ENCODE assay signal across 8 cellular contexts in the genomic region with DNA sequence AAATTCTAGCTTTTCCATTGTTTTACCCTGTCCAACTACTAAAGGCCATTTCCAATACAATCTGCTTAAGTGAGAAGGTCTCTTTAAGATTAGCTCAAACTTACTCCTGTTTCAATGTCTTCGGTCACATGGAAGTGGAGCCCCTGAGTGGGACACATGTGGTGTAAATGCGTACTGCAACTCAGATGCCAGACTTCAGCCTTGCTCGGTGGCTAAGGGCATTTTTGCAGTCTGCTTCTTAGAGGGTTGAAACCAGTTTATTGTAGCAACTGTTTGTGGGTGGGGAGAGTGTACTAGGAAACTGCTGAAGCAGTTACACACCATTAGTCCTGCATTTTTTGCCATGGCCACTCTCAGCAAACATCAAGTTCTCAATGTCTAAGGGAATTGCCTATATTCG.
DNase-seq lines count a peak whose midpoint lies in the region; ATAC-seq and TF ChIP-seq lines count a peak whose summit lies in the region.

No MANE protein-coding gene starts in this region.

- H3K27ac ChIP-seq in left lung: no peak overlapping the region

- no peaks in the 10 kb centered on the region for H3K27me3 ChIP-seq in left lung

- intact Hi-C loops in left lung (cut with DNase I): no loop called here

- no peaks in the 10 kb centered on the region for H3K9me3 ChIP-seq in left lung

- DNase-seq in DMS 273 (lab: John Stamatoyannopoulos, UW; ENCODE audit: unreplicated experiment): peak; percentile 79
- peak; percentile 70 for DNase-seq in HT-29 (ENCODE audit: low spot score)
- peak; percentile 73 for DNase-seq in kidney tubule cell (ENCODE audit: low spot score)
- no peak for DNase-seq in left lung
- no peak for DNase-seq in stimulated activated CD4-positive, alpha-beta T cell treated with anti-CD3 and anti-CD28 coated beads, Interleukin-2, amount 100 ng/mL, for 48 hours

- H3K4me3 ChIP-seq in WI38 (ENCODE audit: low read depth, low read length) (no peak overlapping the region), left lung (no peak overlapping the region)

- peaks cover 5 to 20% of the 10 kb centered on the region in 2 donors for H3K4me1 ChIP-seq in left lung

- ATAC-seq in HG03097 (IDR thresholded peaks at IDR 0.05; ENCODE audit: low FRiP score, unreplicated experiment) (no peak), left lung (no peak), HG03135 (IDR thresholded peaks at IDR 0.05; ENCODE audit: unreplicated experiment) (no peak)

- TF ChIP-seq CTCF in WI38 (IDR thresholded peaks at IDR 0.05; ENCODE audit: low read depth, low read length): peak; percentile 10; the same call in 1 of the 2 replicates
- no peak for TF ChIP-seq CTCF in left lung (IDR thresholded peaks at IDR 0.05)

- H3K36me3 ChIP-seq in left lung: no peaks in the 10 kb centered on the region

Comparison
In these comparisons a context has a peak if more than half of its experiments do, and no peak if none do; other contexts are left out.
1. DNase-seq: peak in DMS 273 (single experiment), HT-29 (single experiment) and kidney tubule cell (single experiment); none in left lung (0 of 2) and stimulated activated CD4-positive, alpha-beta T cell treated with anti-CD3 and anti-CD28 coated beads, Interleukin-2, amount 100 ng/mL, for 48 hours (0 of 2).